In genomic region chr16:27444470-27444869, GRCh38 we compare ENCODE assay signal across 21 cellular contexts. TPM values are rescaled to one million over a fixed set of nuclear protein-coding genes. Genes with fewer than 3 reads are reported as not detected.
DNase-seq lines count a peak whose midpoint lies in the region; ATAC-seq, FAIRE-seq and TF ChIP-seq lines count a peak whose summit lies in the region.
"Had no signal": no experiment of that assay in that cellular context is flagged by ENCODE, and none has a peak within 500 bp of the region (broad histone marks: within the 10 kb centered on the region; RNA-seq: fewer than 3 reads in every experiment).

No MANE protein-coding gene starts in this region.

- no peak overlapping the region for H2BK20ac ChIP-seq in H9 (ENCODE audit: low read depth, low read length, poor library complexity, severe bottlenecking)

- H2BK12ac ChIP-seq in H9 (ENCODE audit: insufficient read length, low read depth, low read length), result no peak overlapping the region

- TF ChIP-seq CTCF in H9 (conservative IDR thresholded peaks at IDR 0.05), result no peak

- no peak overlapping the region for H3K4me2 ChIP-seq in H9 (ENCODE audit: insufficient read depth, insufficient read length, low read length)

- H2AFZ ChIP-seq in H9 (ENCODE audit: low read length), result no peak overlapping the region

- no peak overlapping the region for H3K4me3 ChIP-seq in naive thymus-derived CD4-positive, alpha-beta T cell (ENCODE audit: low read length)
- no peak overlapping the region for H3K4me3 ChIP-seq in small intestine (ENCODE audit: low read depth in 1 of 2, low read length in 2 of 2)
- H3K4me3 ChIP-seq: cardiac muscle cell, right lobe of liver, thoracic aorta had no signal

- 91 to 96% (median 94%) methylated on average over 5 of the region's 5 CpGs for WGBS in small intestine, 3 donors
- WGBS in H9 (ENCODE audit: extremely low coverage, insufficient read length, low lambda C conversion rate), result no CpG with 5 or more reads among the region's 5 CpGs

- no peak overlapping the region for H2BK120ac ChIP-seq in H9 (ENCODE audit: low read depth, low read length, poor library complexity, severe bottlenecking)

- no peak overlapping the region for H3K4ac ChIP-seq in H9 (ENCODE audit: low read depth, low read length)

- no peak for ATAC-seq in stimulated activated naive CD8-positive, alpha-beta T cell treated with anti-CD3 and anti-CD28 coated beads, Interleukin-15, Interleukin-2, amounts not matched to agents 100 U/mL and 50 U/mL, for 24 hours
- ATAC-seq in stimulated activated naive CD8-positive, alpha-beta T cell treated with anti-CD3 and anti-CD28 coated beads, Interleukin-15, amount 100 ng/mL, for 72 hours, result no peak
- ATAC-seq in naive thymus-derived CD4-positive, alpha-beta T cell, result no peak
- no peak for ATAC-seq in GM21528 (IDR thresholded peaks at IDR 0.05; ENCODE audit: low FRiP score, unreplicated experiment)
- ATAC-seq: left colon, right lobe of liver had no signal

- H3K18ac ChIP-seq in H9 (ENCODE audit: insufficient read length, low read depth, low read length), result no peak overlapping the region

- H3K4me1 Mint-ChIP-seq in stimulated activated naive CD8-positive, alpha-beta T cell treated with anti-CD3 and anti-CD28 coated beads, Interleukin-15, amount 100 ng/mL, for 72 hours, result peaks cover 68% of the 10 kb centered on the region
- H3K4me1 Mint-ChIP-seq in activated naive CD8-positive, alpha-beta T cell treated with anti-CD3 and anti-CD28 coated beads for 36 hours, result peaks cover 61% of the 10 kb centered on the region
- peaks cover 33 to 50% (median 39%) of the 10 kb centered on the region in 7 donors for H3K4me1 Mint-ChIP-seq in naive thymus-derived CD4-positive, alpha-beta T cell
- H3K4me1 Mint-ChIP-seq in H9, result peaks cover under 1% of the 10 kb centered on the region in 2 experiments; a peak in 3 of 4 replicates

- no peaks in the 10 kb centered on the region for H3K23me2 ChIP-seq in H9 (ENCODE audit: insufficient read length, low read depth, low read length, poor library complexity, severe bottlenecking)

- no peak overlapping the region for H3T11ph ChIP-seq in H9 (ENCODE audit: low read length)

- POLR2A ChIA-PET in naive thymus-derived CD4-positive, alpha-beta T cell (lab: Charles Lee), result interaction anchor here (0.6 to 4.2 kb wide), 3 partner anchors 40 to 189 kb away, joined by 3 to 22 read pairs (median 3); no protein-coding TSS in a partner anchor

- no peak overlapping the region for H3K9ac ChIP-seq in H9 (ENCODE audit: extremely low read depth, insufficient read length, low read length)

- H3K27me3 ChIP-seq in naive thymus-derived CD4-positive, alpha-beta T cell (ENCODE audit: control insufficient read depth in 2 of 2, insufficient read depth in 2 of 2, low read length in 2 of 2), result no peaks in the 10 kb centered on the region
- peaks cover 0 to 2% of the 10 kb centered on the region in 2 donors for H3K27me3 ChIP-seq in small intestine (ENCODE audit: control insufficient read depth in 2 of 2, insufficient read depth in 2 of 2, low read length in 2 of 2)
- H3K27me3 ChIP-seq in H9 (ENCODE audit: insufficient read depth, low read length), result no peaks in the 10 kb centered on the region
- H3K27me3 ChIP-seq: cardiac muscle cell, right lobe of liver had no signal

- peak; percentile 2 for DNase-seq in stimulated activated naive CD8-positive, alpha-beta T cell treated with anti-CD3 and anti-CD28 coated beads, Interleukin-15, Interleukin-2, amounts not matched to agents 100 U/mL and 50 U/mL, for 24 hours
- DNase-seq in stimulated activated naive CD8-positive, alpha-beta T cell treated with anti-CD3 and anti-CD28 coated beads, Interleukin-15, amount 100 ng/mL, for 72 hours, result no peak
- DNase-seq in activated naive CD8-positive, alpha-beta T cell treated with anti-CD3 and anti-CD28 coated beads for 36 hours, result no peak
- DNase-seq in naive thymus-derived CD4-positive, alpha-beta T cell, result no peak
- DNase-seq in small intestine (no peak), H9 (no peak), activated gamma-delta T cell (lab: John Stamatoyannopoulos, UW) (no peak)
- DNase-seq: activated gamma-delta T cell treated with Interleukin-2 at 50 U/mL for 16 hours, anterior cingulate cortex, Kasumi-1, left colon, mesendoderm, NCI-H1048, NCI-H187 treated with DMSO at 0.1 percent for 48 hours, NCI-H774, T-helper 9 cell had no signal

- peaks cover 14 to 88% (median 29%) of the 10 kb centered on the region in 3 experiments for H3K36me3 ChIP-seq in naive thymus-derived CD4-positive, alpha-beta T cell (ENCODE audit: control insufficient read depth in 2 of 3, insufficient read depth in 3 of 3, low read length in 3 of 3)
- H3K36me3 ChIP-seq in small intestine (ENCODE audit: control insufficient read depth in 2 of 2, insufficient read depth in 2 of 2, low read length in 2 of 2), result no peaks in the 10 kb centered on the region
- H3K36me3 ChIP-seq: cardiac muscle cell, right lobe of liver, thoracic aorta had no signal

- no peaks in the 10 kb centered on the region for H3K27me3 Mint-ChIP-seq in stimulated activated naive CD8-positive, alpha-beta T cell treated with anti-CD3 and anti-CD28 coated beads, Interleukin-15, amount 100 ng/mL, for 72 hours
- no peaks in the 10 kb centered on the region for H3K27me3 Mint-ChIP-seq in activated naive CD8-positive, alpha-beta T cell treated with anti-CD3 and anti-CD28 coated beads for 36 hours
- H3K27me3 Mint-ChIP-seq in naive thymus-derived CD4-positive, alpha-beta T cell, result no peaks in the 10 kb centered on the region
- H3K27me3 Mint-ChIP-seq in H9 (ENCODE audit: low read depth), result peaks cover 4% of the 10 kb centered on the region; the same call in 1 of the 2 replicates

- peaks cover 88% of the 10 kb centered on the region for H3K36me3 Mint-ChIP-seq in activated naive CD8-positive, alpha-beta T cell treated with anti-CD3 and anti-CD28 coated beads for 36 hours
- peaks cover 30 to 75% (median 66%) of the 10 kb centered on the region in 5 donors for H3K36me3 Mint-ChIP-seq in naive thymus-derived CD4-positive, alpha-beta T cell
- peaks cover 12 to 16% (median 13%) of the 10 kb centered on the region in 3 experiments for H3K36me3 Mint-ChIP-seq in H9 (ENCODE audit: insufficient read depth in 1 of 3, low read depth in 3 of 3)

- peaks cover 35 to 40% of the 10 kb centered on the region in 2 donors for H3K4me1 ChIP-seq in naive thymus-derived CD4-positive, alpha-beta T cell (ENCODE audit: control insufficient read depth in 2 of 2, insufficient read depth in 2 of 2, low read length in 2 of 2)
- H3K4me1 ChIP-seq in small intestine (ENCODE audit: control insufficient read depth in 2 of 2, insufficient read depth in 1 of 2, low read depth in 1 of 2, low read length in 1 of 2) (no peaks in the 10 kb centered on the region), H9 (ENCODE audit: insufficient read depth, low read length) (no peaks in the 10 kb centered on the region; the same call in 1 of the 2 replicates)
- H3K4me1 ChIP-seq: right lobe of liver had no signal

- intact Hi-C loops in naive thymus-derived CD4-positive, alpha-beta T cell (cut with micrococcal nuclease), result no loop called here

- peak overlapping the region; percentile 31 for H3K27ac ChIP-seq in naive thymus-derived CD4-positive, alpha-beta T cell (ENCODE audit: low read depth, low read length)
- H3K27ac ChIP-seq in small intestine (ENCODE audit: low read depth in 1 of 2, low read length in 1 of 2), result no peak overlapping the region
- H3K27ac ChIP-seq in H9 (ENCODE audit: insufficient read length, low read depth, low read length), result no peak overlapping the region
- H3K27ac ChIP-seq: cardiac muscle cell, right lobe of liver, thoracic aorta had no signal

- peaks cover 0 to 13% (median 0%) of the 10 kb centered on the region in 3 experiments for H3K9me3 ChIP-seq in naive thymus-derived CD4-positive, alpha-beta T cell (ENCODE audit: control insufficient read depth in 2 of 3, low read length in 3 of 3)
- H3K9me3 ChIP-seq in small intestine (ENCODE audit: control insufficient read depth, low read depth) (no peaks in the 10 kb centered on the region), H9 (ENCODE audit: control insufficient read depth, low read depth, low read length) (peaks cover 15% of the 10 kb centered on the region)
- H3K9me3 ChIP-seq: right lobe of liver had no signal

- H3K79me2 ChIP-seq in H9 (ENCODE audit: insufficient read depth, low read length), result no peaks in the 10 kb centered on the region

- H4K8ac ChIP-seq in H9 (replicated peaks; ENCODE audit: insufficient read length, low read depth, low read length), result no peak overlapping the region

- no peak overlapping the region for H3K14ac ChIP-seq in H9 (ENCODE audit: insufficient read depth, low read length)

- H4K5ac ChIP-seq in H9 (ENCODE audit: insufficient read length, low read depth, low read length), result no peak overlapping the region

- H3K79me1 ChIP-seq in H9 (ENCODE audit: insufficient read depth, low read depth, low read length, poor library complexity, severe bottlenecking), result no peaks in the 10 kb centered on the region

- no peak overlapping the region for H3K23ac ChIP-seq in H9 (ENCODE audit: insufficient read length, low read depth, low read length)

- H3K4me3 Mint-ChIP-seq in stimulated activated naive CD8-positive, alpha-beta T cell treated with anti-CD3 and anti-CD28 coated beads, Interleukin-15, amount 100 ng/mL, for 72 hours, result no peak overlapping the region
- no peak overlapping the region for H3K4me3 Mint-ChIP-seq in activated naive CD8-positive, alpha-beta T cell treated with anti-CD3 and anti-CD28 coated beads for 36 hours
- H3K4me3 Mint-ChIP-seq in naive thymus-derived CD4-positive, alpha-beta T cell, result no peak overlapping the region
- no peak overlapping the region for H3K4me3 Mint-ChIP-seq in H9

- H3K9me3 Mint-ChIP-seq in stimulated activated naive CD8-positive, alpha-beta T cell treated with anti-CD3 and anti-CD28 coated beads, Interleukin-15, amount 100 ng/mL, for 72 hours, result peaks cover under 1 to 5% of the 10 kb centered on the region in 2 donors
- peaks cover 4% of the 10 kb centered on the region for H3K9me3 Mint-ChIP-seq in activated naive CD8-positive, alpha-beta T cell treated with anti-CD3 and anti-CD28 coated beads for 36 hours
- peaks cover 0 to 22% (median 0%) of the 10 kb centered on the region in 11 donors for H3K9me3 Mint-ChIP-seq in naive thymus-derived CD4-positive, alpha-beta T cell
- H3K9me3 Mint-ChIP-seq in H9, result peaks cover 16 to 22% of the 10 kb centered on the region in 2 experiments

- H4K91ac ChIP-seq in H9 (ENCODE audit: insufficient read length, low read depth, low read length), result no peak overlapping the region

- H4K20me1 ChIP-seq in H9 (ENCODE audit: control insufficient read depth, insufficient read depth, insufficient read length), result no peaks in the 10 kb centered on the region

- H2BK15ac ChIP-seq in H9 (ENCODE audit: low read depth, low read length), result no peak overlapping the region

- CTCF ChIA-PET in naive thymus-derived CD4-positive, alpha-beta T cell (lab: Charles Lee), result no interaction called here

- no peak overlapping the region for H2AK5ac ChIP-seq in H9 (ENCODE audit: insufficient read length, low read length)

- H3K27ac Mint-ChIP-seq in stimulated activated naive CD8-positive, alpha-beta T cell treated with anti-CD3 and anti-CD28 coated beads, Interleukin-15, amount 100 ng/mL, for 72 hours, result no peak overlapping the region
- H3K27ac Mint-ChIP-seq in activated naive CD8-positive, alpha-beta T cell treated with anti-CD3 and anti-CD28 coated beads for 36 hours, result peak overlapping the region; percentile 63
- peak overlapping the region in 4 of 9 donors; percentile 46 to 92 (median 75) for H3K27ac Mint-ChIP-seq in naive thymus-derived CD4-positive, alpha-beta T cell
- H3K27ac Mint-ChIP-seq in H9, result no peak overlapping the region

- H2BK5ac ChIP-seq in H9 (ENCODE audit: insufficient read length, low read length), result no peak overlapping the region

- no peak for FAIRE-seq in small intestine (lab: Jason Lieb, UNC)
- FAIRE-seq: endothelial cell of umbilical vein had no signal

- no peak overlapping the region for H3K56ac ChIP-seq in H9 (ENCODE audit: insufficient read length, low read depth, low read length)

RNA-seq across cellular contexts. Expression of gene IL21R, which starts 42.5 kb away (rescaled TPM):
- total RNA-seq in activated naive CD8-positive, alpha-beta T cell treated with anti-CD3 and anti-CD28 coated beads for 36 hours, result 10 to 100 TPM; 99.3 to 99.5 TPM
- total RNA-seq in naive thymus-derived CD4-positive, alpha-beta T cell, result 10 to 100 TPM; 24.6 to 40.9 (median 31.4) TPM
- 10 to 100 TPM; 37.1 to 52.1 TPM for polyA plus RNA-seq in naive thymus-derived CD4-positive, alpha-beta T cell
- polyA plus RNA-seq in small intestine, result under 1 TPM; under 0.01 to 0.85 (median 0.22) TPM
- total RNA-seq in H9 (2021), result 0.07 and 0.11 TPM in 2 replicates
- total RNA-seq: cardiac muscle cell, endothelial cell of umbilical vein had no signal
- polyA plus RNA-seq: cardiac muscle cell had no signal

Comparison
In these comparisons a context has a peak if more than half of its experiments do, and no peak if none do; other contexts are left out.
1. RNA of gene IL21R, which starts 42.5 kb away (total RNA-seq): 99.3 to 99.5 TPM in activated naive CD8-positive, alpha-beta T cell treated with anti-CD3 and anti-CD28 coated beads for 36 hours and 24.6 to 40.9 TPM in naive thymus-derived CD4-positive, alpha-beta T cell; 0.07 to 0.11 TPM in H9; every median in the first group is over 10 times any median in the second.